1 cellular context compared by ENCODE assay signal in the genomic region with DNA sequence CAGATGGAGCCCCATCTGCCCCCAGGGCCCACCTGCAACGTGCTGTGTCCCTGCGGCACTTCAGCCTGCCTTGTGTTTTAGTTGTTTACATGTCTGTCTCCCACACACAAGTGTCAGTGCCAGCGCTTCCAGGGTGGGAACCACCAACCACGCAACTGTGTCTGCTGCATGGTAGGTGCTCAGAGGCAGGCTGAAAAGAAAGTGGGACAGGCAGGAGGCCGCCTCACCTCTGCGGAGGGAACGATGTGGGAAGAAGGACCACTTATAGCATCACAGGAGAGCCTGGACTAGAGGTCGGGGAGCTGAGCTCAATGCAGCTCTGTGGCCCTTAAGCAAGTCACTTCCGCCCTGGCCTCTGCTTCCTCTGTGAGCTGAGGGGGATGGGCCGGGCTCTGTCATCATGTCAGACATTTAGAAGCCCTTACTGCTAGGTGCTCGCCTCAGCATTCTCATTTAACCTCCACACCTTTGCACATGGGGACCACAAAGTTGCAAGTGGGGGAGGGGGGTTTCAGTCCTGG.
A peak's percentile ranks its signal among the peaks of the same experiment; 100 is the strongest.
TF ChIP-seq lines count a peak whose summit lies in the region.

No MANE protein-coding gene starts in this region.

TF ChIP-seq in K562, 482 proteins besides CTCF, POLR2A, EP300 and RAD21 (continued from another document and continues in another):
- TF ChIP-seq ZBTB2 (IDR thresholded peaks at IDR 0.05) (no peak), KLF13 (tag; IDR thresholded peaks at IDR 0.05; ENCODE audit: borderline replicate concordance, low read depth) (no peak), USF2 (CRISPR knock-in tag; IDR thresholded peaks at IDR 0.05) (no peak), WHSC1 (IDR thresholded peaks at IDR 0.05; ENCODE audit: low read length) (no peak), HES1 (IDR thresholded peaks at IDR 0.05; ENCODE audit: low read depth) (no peak), REST (CRISPR knock-in tag; IDR thresholded peaks at IDR 0.05; ENCODE audit: low read depth) (peak; percentile 55; the same call in 1 of the 2 replicates), ZNF592 (IDR thresholded peaks at IDR 0.05) (0 out of 2 replicates have a peak, but pooled peaks have one; percentile 68), DMBX1 (CRISPR knock-in tag; IDR thresholded peaks at IDR 0.05; ENCODE audit: borderline replicate concordance) (peak; percentile 30; the same call in 1 of the 2 replicates), NCOA2 (IDR thresholded peaks at IDR 0.05; ENCODE audit: partially characterized antibody in 2 of 2) (no peak), TBL1XR1 (IDR thresholded peaks at IDR 0.05; ENCODE audit: low read length in 2 of 2) (no peak), NBN (IDR thresholded peaks at IDR 0.05; ENCODE audit: low read depth) (no peak), GTF2F1 (IDR thresholded peaks at IDR 0.05; ENCODE audit: low read depth, low read length) (no peak), PCBP2 (IDR thresholded peaks at IDR 0.05; ENCODE audit: low read depth, low read length, poor library complexity, severe bottlenecking) (no peak), TCFL5 (CRISPR knock-in tag; conservative IDR thresholded peaks at IDR 0.05) (no peak), ZBTB26 (CRISPR knock-in tag; IDR thresholded peaks at IDR 0.05) (no peak; the same call in 1 of the 2 replicates), HNRNPL (IDR thresholded peaks at IDR 0.05; ENCODE audit: low read depth, low read length) (no peak), HMG20B (CRISPR knock-in tag; IDR thresholded peaks at IDR 0.05) (no peak), ZNF311 (CRISPR knock-in tag; IDR thresholded peaks at IDR 0.05) (no peak), XRCC4 (IDR thresholded peaks at IDR 0.05; ENCODE audit: extremely low read depth, insufficient read depth, insufficient read length) (no peak), BCLAF1 (IDR thresholded peaks at IDR 0.05; ENCODE audit: borderline replicate concordance in 1 of 2, control insufficient read depth in 1 of 2, low read depth in 2 of 2, low read length in 1 of 2) (no peak), FOXO4 (CRISPR knock-in tag; IDR thresholded peaks at IDR 0.05) (no peak), ZNF24 (IDR thresholded peaks at IDR 0.05) (no peak), HDAC3 (IDR thresholded peaks at IDR 0.05; ENCODE audit: borderline replicate concordance, partially characterized antibody) (no peak), YBX1 (IDR thresholded peaks at IDR 0.05) (no peak), PML (IDR thresholded peaks at IDR 0.05; ENCODE audit: low read length) (no peak), PHB (CRISPR knock-in tag; IDR thresholded peaks at IDR 0.05) (no peak), ASH1L (IDR thresholded peaks at IDR 0.05; ENCODE audit: borderline replicate concordance, low read depth, partially characterized antibody) (no peak), NFIX (CRISPR knock-in tag; IDR thresholded peaks at IDR 0.05; ENCODE audit: low read depth) (no peak), ZNF23 (CRISPR knock-in tag; IDR thresholded peaks at IDR 0.05) (no peak), ZNF699 (CRISPR knock-in tag; IDR thresholded peaks at IDR 0.05; ENCODE audit: insufficient replicate concordance) (no peak), HMGN3 (IDR thresholded peaks at IDR 0.05; ENCODE audit: borderline replicate concordance, extremely low read depth, insufficient read length, low read depth, low read length) (no peak), BHLHE40 (IDR thresholded peaks at IDR 0.05; ENCODE audit: low read length) (no peak; the same call in 1 of the 2 replicates)
- TF ChIP-seq, protein P1, sequence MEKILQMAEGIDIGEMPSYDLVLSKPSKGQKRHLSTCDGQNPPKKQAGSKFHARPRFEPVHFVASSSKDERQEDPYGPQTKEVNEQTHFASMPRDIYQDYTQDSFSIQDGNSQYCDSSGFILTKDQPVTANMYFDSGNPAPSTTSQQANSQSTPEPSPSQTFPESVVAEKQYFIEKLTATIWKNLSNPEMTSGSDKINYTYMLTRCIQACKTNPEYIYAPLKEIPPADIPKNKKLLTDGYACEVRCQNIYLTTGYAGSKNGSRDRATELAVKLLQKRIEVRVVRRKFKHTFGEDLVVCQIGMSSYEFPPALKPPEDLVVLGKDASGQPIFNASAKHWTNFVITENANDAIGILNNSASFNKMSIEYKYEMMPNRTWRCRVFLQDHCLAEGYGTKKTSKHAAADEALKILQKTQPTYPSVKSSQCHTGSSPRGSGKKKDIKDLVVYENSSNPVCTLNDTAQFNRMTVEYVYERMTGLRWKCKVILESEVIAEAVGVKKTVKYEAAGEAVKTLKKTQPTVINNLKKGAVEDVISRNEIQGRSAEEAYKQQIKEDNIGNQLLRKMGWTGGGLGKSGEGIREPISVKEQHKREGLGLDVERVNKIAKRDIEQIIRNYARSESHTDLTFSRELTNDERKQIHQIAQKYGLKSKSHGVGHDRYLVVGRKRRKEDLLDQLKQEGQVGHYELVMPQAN (IDR thresholded peaks at IDR 0.05; ENCODE audit: borderline replicate concordance) = no peak
- TF ChIP-seq, protein P2, sequence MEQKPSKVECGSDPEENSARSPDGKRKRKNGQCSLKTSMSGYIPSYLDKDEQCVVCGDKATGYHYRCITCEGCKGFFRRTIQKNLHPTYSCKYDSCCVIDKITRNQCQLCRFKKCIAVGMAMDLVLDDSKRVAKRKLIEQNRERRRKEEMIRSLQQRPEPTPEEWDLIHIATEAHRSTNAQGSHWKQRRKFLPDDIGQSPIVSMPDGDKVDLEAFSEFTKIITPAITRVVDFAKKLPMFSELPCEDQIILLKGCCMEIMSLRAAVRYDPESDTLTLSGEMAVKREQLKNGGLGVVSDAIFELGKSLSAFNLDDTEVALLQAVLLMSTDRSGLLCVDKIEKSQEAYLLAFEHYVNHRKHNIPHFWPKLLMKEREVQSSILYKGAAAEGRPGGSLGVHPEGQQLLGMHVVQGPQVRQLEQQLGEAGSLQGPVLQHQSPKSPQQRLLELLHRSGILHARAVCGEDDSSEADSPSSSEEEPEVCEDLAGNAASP (IDR thresholded peaks at IDR 0.05) = no peak
